ENCODE assay signal across 8 cellular contexts in genomic region chr11:65329944-65330403, GRCh38. TPM values are rescaled to one million over a fixed set of nuclear protein-coding genes. Genes with fewer than 3 reads are reported as not detected.
DNase-seq lines count a peak whose midpoint lies in the region; ATAC-seq, FAIRE-seq and TF ChIP-seq lines count a peak whose summit lies in the region.

No MANE protein-coding gene starts in this region.

- peak; percentile 60 for FAIRE-seq in GM18507 (lab: Jason Lieb, UNC)

- DNase-seq in A172 (ENCODE audit: low spot score) (peak; percentile 87), GM18507 (ENCODE audit: extremely low spot score, insufficient read length, low read depth) (no peak), NCI-H2227 (lab: John Stamatoyannopoulos, UW; ENCODE audit: unreplicated experiment) (peak; percentile 96), cardiac fibroblast (ENCODE audit: low read depth in 2 of 2) (peak; percentile 95 to 98), kidney epithelial cell (ENCODE audit: low read depth) (peak; percentile 62)
- DNase-seq in stimulated activated CD4-positive, alpha-beta T cell treated with anti-CD3 and anti-CD28 coated beads, Interleukin-1b, Interleukin-23, amount 100 ng/mL, for 4 hours (ENCODE audit: low read depth in 2 of 2) = peak; percentile 63 to 85

- no peaks in the 10 kb centered on the region for H3K36me3 ChIP-seq in kidney epithelial cell (ENCODE audit: control insufficient read depth, insufficient read depth, low read length)

- ATAC-seq in GM18502 (IDR thresholded peaks at IDR 0.05; ENCODE audit: poor library complexity, unreplicated experiment) = no peak

- no peaks in the 10 kb centered on the region for H3K27me3 ChIP-seq in kidney epithelial cell (ENCODE audit: control insufficient read depth, insufficient read depth, low read length)

- H3K4me3 ChIP-seq in WI38 (ENCODE audit: low read depth, low read length) = no peak overlapping the region
- no peak overlapping the region for H3K4me3 ChIP-seq in cardiac fibroblast (replicated peaks in 1 of 2; ENCODE audit: low read depth in 2 of 2, low read length in 2 of 2)
- H3K4me3 ChIP-seq in kidney epithelial cell (ENCODE audit: low read depth, low read length) = no peak overlapping the region

- TF ChIP-seq CTCF in WI38 (IDR thresholded peaks at IDR 0.05; ENCODE audit: low read depth, low read length) (peak; percentile 65), cardiac fibroblast (IDR thresholded peaks at IDR 0.05; ENCODE audit: low read depth, low read length) (peak; percentile 73), kidney epithelial cell (IDR thresholded peaks at IDR 0.05; ENCODE audit: insufficient read depth, low read length, poor library complexity, severe bottlenecking) (peak; percentile 69)

RNA-seq across cellular contexts. Expression of gene DPF2, which starts 3.7 kb away (rescaled TPM):
- total RNA-seq in A172 (2014; rRNA removed; shearing (Covaris generic)) = 37.9 and 57.0 TPM in 2 replicates
- 53.9 and 59.4 TPM in 2 replicates for total RNA-seq in kidney epithelial cell

RNA-seq across cellular contexts. Expression of gene CDC42EP2, which starts 15.3 kb away (rescaled TPM):
- 1.7 and 5.3 TPM in 2 replicates for total RNA-seq in A172 (2014; rRNA removed; shearing (Covaris generic))
- total RNA-seq in kidney epithelial cell = 37.4 and 46.4 TPM in 2 replicates

RNA-seq across cellular contexts. Expression of gene TIGD3, which starts 24.6 kb away (rescaled TPM):
- total RNA-seq in A172 (2014; rRNA removed; shearing (Covaris generic)) = 2.0 and 3.5 TPM in 2 replicates
- total RNA-seq in kidney epithelial cell = 0.89 and 1.3 TPM in 2 replicates

RNA-seq across cellular contexts. Expression of gene SLC25A45, which starts 52.5 kb away (rescaled TPM):
- 3.5 and 7.0 TPM in 2 replicates for total RNA-seq in A172 (2014; rRNA removed; shearing (Covaris generic))
- total RNA-seq in kidney epithelial cell = 0.29 and 0.82 TPM in 2 replicates

RNA-seq across cellular contexts. Expression of gene FRMD8, which starts 56.5 kb away (rescaled TPM):
- 21.5 and 36.9 TPM in 2 replicates for total RNA-seq in A172 (2014; rRNA removed; shearing (Covaris generic))
- 39.0 and 47.2 TPM in 2 replicates for total RNA-seq in kidney epithelial cell
